1 cellular context compared by ENCODE assay signal in the genomic region with DNA sequence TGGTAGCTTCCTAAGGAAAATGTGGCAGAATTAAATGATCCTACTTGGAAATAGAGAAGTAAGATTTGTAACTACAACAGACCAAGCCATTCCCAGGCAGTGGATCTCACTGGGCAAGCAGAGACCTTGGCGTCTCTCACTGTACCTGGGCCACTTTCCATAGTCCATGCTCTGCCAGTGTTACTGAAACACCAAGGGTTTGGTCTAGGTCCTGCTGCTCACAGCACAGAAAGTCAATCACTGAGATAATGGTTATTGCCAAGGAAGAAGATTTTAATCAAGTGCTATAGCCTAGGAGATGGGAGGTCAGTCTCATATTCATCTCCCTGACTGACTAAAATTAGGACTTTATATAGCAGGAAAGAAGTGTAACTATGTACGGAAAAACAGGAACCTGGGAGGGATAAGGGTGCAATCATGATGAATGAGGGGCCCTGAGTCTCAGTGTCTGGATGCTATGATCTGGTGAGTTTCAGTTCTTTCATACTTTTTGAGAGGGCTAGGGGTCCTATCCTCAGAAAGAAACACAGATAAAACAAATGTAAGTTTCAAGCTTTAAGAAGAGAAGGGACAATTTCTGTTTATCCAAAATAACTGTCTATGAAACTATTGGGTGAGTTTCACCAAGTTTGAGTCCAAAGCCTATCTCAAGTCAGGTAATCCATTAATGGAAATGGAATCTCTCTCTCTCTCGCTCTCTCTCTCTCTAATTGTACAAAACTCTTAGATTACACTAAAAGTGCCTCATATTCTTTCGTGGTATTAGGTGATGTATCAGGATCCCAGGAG.
TF ChIP-seq lines count a peak whose summit lies in the region.

No MANE protein-coding gene starts in this region.

TF ChIP-seq in HCT116, 20 proteins besides CTCF, POLR2A, EP300 and RAD21:
- TF ChIP-seq CEBPB (IDR thresholded peaks at IDR 0.05; ENCODE audit: low read depth) (no peak), EZH2 (IDR thresholded peaks at IDR 0.05) (no peak), POLR2AphosphoS5 (IDR thresholded peaks at IDR 0.05; ENCODE audit: low read depth, low read length) (no peak)
